8 cellular contexts compared by ENCODE assay signal in genomic region chr9:131397100-131397790, GRCh38. TPM values are rescaled to one million over a fixed set of nuclear protein-coding genes. Genes with fewer than 3 reads are reported as not detected.
DNase-seq lines count a peak whose midpoint lies in the region; ATAC-seq and TF ChIP-seq lines count a peak whose summit lies in the region.

No MANE protein-coding gene starts in this region.

- TF ChIP-seq CTCF in HFF-Myc (IDR thresholded peaks at IDR 0.05; ENCODE audit: low read depth, low read length, missing control alignments): no peak
- no peak for TF ChIP-seq CTCF in SU-DHL-6 (IDR thresholded peaks at IDR 0.05; ENCODE audit: insufficient read depth, low read length, poor library complexity, severe bottlenecking)
- TF ChIP-seq CTCF in fibroblast of villous mesenchyme (IDR thresholded peaks at IDR 0.05; ENCODE audit: insufficient read depth, low read depth, low read length): no peak
- TF ChIP-seq CTCF in smooth muscle cell (IDR thresholded peaks at IDR 0.05; ENCODE audit: borderline replicate concordance, insufficient read depth, poor library complexity, severe bottlenecking): no peak

- H3F3A ChIP-seq in SU-DHL-6 (ENCODE audit: insufficient read depth): peaks cover 31% of the 10 kb centered on the region
- peaks cover 34% of the 10 kb centered on the region for H3F3A ChIP-seq in smooth muscle cell (ENCODE audit: low read depth)

- H2AFZ ChIP-seq in SU-DHL-6 (ENCODE audit: low read depth, low read length, severe bottlenecking) (no peak overlapping the region), smooth muscle cell (ENCODE audit: low read depth) (no peak overlapping the region)

- peaks cover 54% of the 10 kb centered on the region for H3K4me1 ChIP-seq in smooth muscle cell (ENCODE audit: low read depth)

- H3K9me2 ChIP-seq in SU-DHL-6 (replicated peaks; ENCODE audit: insufficient read depth, low read length): no peaks in the 10 kb centered on the region

- H3K27ac ChIP-seq in SU-DHL-6 (ENCODE audit: low read depth, low read length) (peak overlapping the region; percentile 59), smooth muscle cell (ENCODE audit: low read depth) (peak overlapping the region; percentile 80)

- H3K4me3 ChIP-seq in HFF-Myc (replicated peaks; ENCODE audit: low read depth, low read length): peak overlapping the region; percentile 84
- peak overlapping the region; percentile 80 for H3K4me3 ChIP-seq in SU-DHL-6 (ENCODE audit: insufficient read depth, low read length, poor library complexity, severe bottlenecking)
- peak overlapping the region; percentile 43 for H3K4me3 ChIP-seq in fibroblast of villous mesenchyme (ENCODE audit: low read depth, low read length)
- H3K4me3 ChIP-seq in smooth muscle cell: peak overlapping the region; percentile 64

- H3K27me3 ChIP-seq in SU-DHL-6 (ENCODE audit: low read length): no peaks in the 10 kb centered on the region
- H3K27me3 ChIP-seq in smooth muscle cell (ENCODE audit: low read depth): no peaks in the 10 kb centered on the region

- H3K36me3 ChIP-seq in SU-DHL-6 (ENCODE audit: low read length) (no peaks in the 10 kb centered on the region), smooth muscle cell (ENCODE audit: low read depth) (no peaks in the 10 kb centered on the region)

- ATAC-seq in HG02852 (IDR thresholded peaks at IDR 0.05; ENCODE audit: unreplicated experiment): no peak
- no peak for ATAC-seq in HG03039 (IDR thresholded peaks at IDR 0.05; ENCODE audit: unreplicated experiment)

- H3K9me3 ChIP-seq in SU-DHL-6 (ENCODE audit: insufficient read depth, low read length) (no peaks in the 10 kb centered on the region), smooth muscle cell (replicated peaks; ENCODE audit: low read depth) (no peaks in the 10 kb centered on the region)

- 31% methylated on average over 8 of the region's 8 CpGs for WGBS in smooth muscle cell (ENCODE audit: low lambda C conversion rate)

- peak overlapping the region; percentile 79 for H3K9ac ChIP-seq in SU-DHL-6 (ENCODE audit: low read length)
- peak overlapping the region; percentile 17 for H3K9ac ChIP-seq in smooth muscle cell (ENCODE audit: low read depth)

- H4K20me1 ChIP-seq in SU-DHL-6 (ENCODE audit: low read depth, low read length): peaks cover 26% of the 10 kb centered on the region
- H4K20me1 ChIP-seq in smooth muscle cell (ENCODE audit: low read depth): peaks cover 78% of the 10 kb centered on the region

- H3K4me2 ChIP-seq in SU-DHL-6 (ENCODE audit: low read depth, low read length, poor library complexity, severe bottlenecking) (peak overlapping the region; percentile 93), smooth muscle cell (peak overlapping the region; percentile 90)

- DNase-seq in HFF-Myc (ENCODE audit: extremely low read depth, low read depth): no peak
- no peak for DNase-seq in fibroblast of villous mesenchyme (ENCODE audit: low read depth)
- no peak for DNase-seq in smooth muscle cell (lab: John Stamatoyannopoulos, UW; ENCODE audit: unreplicated experiment)
- no peak for DNase-seq in LoVo (ENCODE audit: low spot score)
- no peak for DNase-seq in NCI-H2196 treated with DMSO at 0.1 percent for 48 hours (lab: John Stamatoyannopoulos, UW; ENCODE audit: unreplicated experiment)

- H3K79me2 ChIP-seq in SU-DHL-6 (ENCODE audit: insufficient read depth, low read length) (peaks cover 77% of the 10 kb centered on the region), smooth muscle cell (ENCODE audit: low read depth) (peaks cover 79% of the 10 kb centered on the region)

RNA-seq across cellular contexts. Expression of gene PRRC2B, which starts 3.4 kb away (rescaled TPM):
- total RNA-seq in fibroblast of villous mesenchyme (79.2 and 92.8 TPM in 2 replicates), smooth muscle cell (73.5 and 97.2 TPM in 2 replicates)
- 38.6 and 53.7 TPM in 2 replicates for polyA plus RNA-seq in smooth muscle cell
